In genomic region chr14:74377976-74378690, GRCh38 we compare ENCODE assay signal across 30 cellular contexts. TPM values are rescaled to one million over a fixed set of nuclear protein-coding genes. Genes with fewer than 3 reads are reported as not detected.
"Had no signal": no experiment of that assay in that cellular context is flagged by ENCODE, and none has a peak within 500 bp of the region (broad histone marks: within the 10 kb centered on the region; RNA-seq: fewer than 3 reads in every experiment).

No MANE protein-coding gene starts in this region.

- H3K27ac ChIP-seq: ascending aorta, brain microvascular endothelial cell, coronary artery, dorsolateral prefrontal cortex, esophagus muscularis mucosa, foreskin keratinocyte, gastrocnemius medialis had no signal

- ATAC-seq: activated naive CD4-positive, alpha-beta T cell treated with anti-CD3 and anti-CD28 coated beads, Interleukin-2, amount 50 U/mL, for 72 hours; activated T-cell treated with anti-CD3 and anti-CD28 coated beads, Interleukin-2, amount 50 U/mL, for 72 hours; foreskin keratinocyte; gastrocnemius medialis had no signal

- H3K27me3 ChIP-seq: ascending aorta, brain microvascular endothelial cell, dorsolateral prefrontal cortex, esophagus muscularis mucosa, gastrocnemius medialis had no signal

- H3K36me3 ChIP-seq: ascending aorta, brain microvascular endothelial cell, esophagus muscularis mucosa, gastrocnemius medialis had no signal

- H3K4me1 ChIP-seq: ascending aorta, esophagus muscularis mucosa, foreskin keratinocyte, gastrocnemius medialis had no signal

- H3K9me3 ChIP-seq: ascending aorta, esophagus muscularis mucosa, gastrocnemius medialis had no signal

- H3K4me3 ChIP-seq: ascending aorta, coronary artery, dorsolateral prefrontal cortex, esophagus muscularis mucosa, gastrocnemius medialis had no signal

- DNase-seq: activated CD4-positive, alpha-beta memory T cell treated with anti-CD3 and anti-CD28 coated beads, Interleukin-2, amount 10 ng/mL, durations not matched to agents 7 days and 5 days; activated CD4-positive, alpha-beta T cell treated with anti-CD3 and anti-CD28 coated beads for 1 hour; activated CD4-positive, alpha-beta T cell treated with anti-CD3 and anti-CD28 coated beads for 4 hours; activated CD4-positive, alpha-beta T cell treated with anti-CD3 and anti-CD28 coated beads, Interleukin-2, amount 10 ng/mL, durations not matched to agents 7 days and 5 days; activated CD4-positive, alpha-beta T cell treated with anti-CD3 and anti-CD28 coated beads, Interleukin-2, amount 50 U/mL, for 4 hours; activated CD4-positive, CD25-positive, alpha-beta regulatory T cell; activated CD8-positive, alpha-beta memory T cell treated with anti-CD3 and anti-CD28 coated beads, Interleukin-2, amount 50 U/mL, for 48 hours; activated gamma-delta T cell; activated naive CD4-positive, alpha-beta T cell; activated naive CD4-positive, alpha-beta T cell treated with anti-CD3 and anti-CD28 coated beads, Interleukin-2, amount 10 ng/mL, durations not matched to agents 7 days and 5 days; activated naive CD8-positive, alpha-beta T cell treated with anti-CD3 and anti-CD28 coated beads, Interleukin-2, amount 10 ng/mL, durations not matched to agents 7 days and 5 days; activated T-cell treated with anti-CD3 and anti-CD28 coated beads for 4 hours; activated T-cell treated with anti-CD3 and anti-CD28 coated beads, Interleukin-2, amount 50 U/mL, for 24 hours; activated T-cell treated with anti-CD3 and anti-CD28 coated beads, Interleukin-2, amount 50 U/mL, for 72 hours; brain microvascular endothelial cell; dorsolateral prefrontal cortex; effector memory CD4-positive, alpha-beta T cell; erythroblast; foreskin keratinocyte; gastrocnemius medialis; glutamatergic neuron; T-helper 2 cell had no signal

RNA-seq across cellular contexts. Expression of gene VRTN, which starts 29.9 kb away (rescaled TPM):
- total RNA-seq: activated CD4-positive, alpha-beta memory T cell treated with anti-CD3 and anti-CD28 coated beads, Interleukin-2, amount 10 ng/mL, durations not matched to agents 7 days and 5 days; activated CD4-positive, alpha-beta T cell treated with anti-CD3 and anti-CD28 coated beads, Interleukin-2, amount 10 ng/mL, durations not matched to agents 7 days and 5 days; activated naive CD4-positive, alpha-beta T cell treated with anti-CD3 and anti-CD28 coated beads, Interleukin-2, amount 50 U/mL, for 72 hours; activated naive CD8-positive, alpha-beta T cell treated with anti-CD3 and anti-CD28 coated beads, Interleukin-2, amount 10 ng/mL, durations not matched to agents 7 days and 5 days; activated T-cell treated with anti-CD3 and anti-CD28 coated beads, Interleukin-2, amount 50 U/mL, for 72 hours; ascending aorta; bronchial epithelial cell; cardiac septum; cerebellum; dorsolateral prefrontal cortex; esophagus muscularis mucosa; foreskin keratinocyte; gastrocnemius medialis; T-helper 1 cell treated with Interleukin-12 subunit alpha and Interleukin-12 subunit beta and Interleukin-4 antibody, amounts not matched to agents 30 ng/mL and 1 ng/mL, for 36 hours had no signal
- polyA plus RNA-seq: foreskin keratinocyte had no signal

RNA-seq across cellular contexts. Expression of gene SYNDIG1L, which starts 47.9 kb away (rescaled TPM):
- total RNA-seq: activated CD4-positive, alpha-beta memory T cell treated with anti-CD3 and anti-CD28 coated beads, Interleukin-2, amount 10 ng/mL, durations not matched to agents 7 days and 5 days; activated CD4-positive, alpha-beta T cell treated with anti-CD3 and anti-CD28 coated beads, Interleukin-2, amount 10 ng/mL, durations not matched to agents 7 days and 5 days; activated naive CD4-positive, alpha-beta T cell treated with anti-CD3 and anti-CD28 coated beads, Interleukin-2, amount 50 U/mL, for 72 hours; activated naive CD8-positive, alpha-beta T cell treated with anti-CD3 and anti-CD28 coated beads, Interleukin-2, amount 10 ng/mL, durations not matched to agents 7 days and 5 days; activated T-cell treated with anti-CD3 and anti-CD28 coated beads, Interleukin-2, amount 50 U/mL, for 72 hours; ascending aorta; cardiac septum; foreskin keratinocyte; gastrocnemius medialis; T-helper 1 cell treated with Interleukin-12 subunit alpha and Interleukin-12 subunit beta and Interleukin-4 antibody, amounts not matched to agents 30 ng/mL and 1 ng/mL, for 36 hours had no signal
- polyA plus RNA-seq: foreskin keratinocyte had no signal
